In genomic region chr12:52338241-52338960, GRCh38 we compare ENCODE assay signal across 1 cellular context.
TF ChIP-seq lines count a peak whose summit lies in the region.

No MANE protein-coding gene starts in this region.

TF ChIP-seq in H1, 55 proteins besides CTCF, POLR2A, EP300 and RAD21:
- TF ChIP-seq CBX5 (IDR thresholded peaks at IDR 0.05; ENCODE audit: low read depth, low read length): no peak
- TF ChIP-seq, protein P1, sequence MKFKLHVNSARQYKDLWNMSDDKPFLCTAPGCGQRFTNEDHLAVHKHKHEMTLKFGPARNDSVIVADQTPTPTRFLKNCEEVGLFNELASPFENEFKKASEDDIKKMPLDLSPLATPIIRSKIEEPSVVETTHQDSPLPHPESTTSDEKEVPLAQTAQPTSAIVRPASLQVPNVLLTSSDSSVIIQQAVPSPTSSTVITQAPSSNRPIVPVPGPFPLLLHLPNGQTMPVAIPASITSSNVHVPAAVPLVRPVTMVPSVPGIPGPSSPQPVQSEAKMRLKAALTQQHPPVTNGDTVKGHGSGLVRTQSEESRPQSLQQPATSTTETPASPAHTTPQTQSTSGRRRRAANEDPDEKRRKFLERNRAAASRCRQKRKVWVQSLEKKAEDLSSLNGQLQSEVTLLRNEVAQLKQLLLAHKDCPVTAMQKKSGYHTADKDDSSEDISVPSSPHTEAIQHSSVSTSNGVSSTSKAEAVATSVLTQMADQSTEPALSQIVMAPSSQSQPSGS (IDR thresholded peaks at IDR 0.05; ENCODE audit: low read length): no peak
- no peak for TF ChIP-seq JUN (IDR thresholded peaks at IDR 0.05; ENCODE audit: low read depth, low read length)
- TF ChIP-seq TEAD4 (IDR thresholded peaks at IDR 0.05; ENCODE audit: low read depth, low read length): no peak
- no peak for TF ChIP-seq CREB1 (IDR thresholded peaks at IDR 0.05)
- TF ChIP-seq CEBPB (IDR thresholded peaks at IDR 0.05; ENCODE audit: low read depth, low read length): no peak
- TF ChIP-seq YY1 (IDR thresholded peaks at IDR 0.05; ENCODE audit: low read depth, low read length): no peak
- TF ChIP-seq CTBP2 (IDR thresholded peaks at IDR 0.05; ENCODE audit: borderline replicate concordance, insufficient read depth, insufficient read length, low read length): no peak
- no peak for TF ChIP-seq SP2 (IDR thresholded peaks at IDR 0.05; ENCODE audit: low read length)
- TF ChIP-seq, protein P2, sequence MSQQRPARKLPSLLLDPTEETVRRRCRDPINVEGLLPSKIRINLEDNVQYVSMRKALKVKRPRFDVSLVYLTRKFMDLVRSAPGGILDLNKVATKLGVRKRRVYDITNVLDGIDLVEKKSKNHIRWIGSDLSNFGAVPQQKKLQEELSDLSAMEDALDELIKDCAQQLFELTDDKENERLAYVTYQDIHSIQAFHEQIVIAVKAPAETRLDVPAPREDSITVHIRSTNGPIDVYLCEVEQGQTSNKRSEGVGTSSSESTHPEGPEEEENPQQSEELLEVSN (IDR thresholded peaks at IDR 0.05): no peak
- TF ChIP-seq HDAC6 (IDR thresholded peaks at IDR 0.05; ENCODE audit: low read depth, low read length): no peak
- no peak for TF ChIP-seq SUZ12 (IDR thresholded peaks at IDR 0.05; ENCODE audit: low read length)
- no peak for TF ChIP-seq FOSL1 (IDR thresholded peaks at IDR 0.05; ENCODE audit: insufficient read depth, low read depth, low read length)
